Comparison of ENCODE assay signal across 30 cellular contexts in the genomic region with DNA sequence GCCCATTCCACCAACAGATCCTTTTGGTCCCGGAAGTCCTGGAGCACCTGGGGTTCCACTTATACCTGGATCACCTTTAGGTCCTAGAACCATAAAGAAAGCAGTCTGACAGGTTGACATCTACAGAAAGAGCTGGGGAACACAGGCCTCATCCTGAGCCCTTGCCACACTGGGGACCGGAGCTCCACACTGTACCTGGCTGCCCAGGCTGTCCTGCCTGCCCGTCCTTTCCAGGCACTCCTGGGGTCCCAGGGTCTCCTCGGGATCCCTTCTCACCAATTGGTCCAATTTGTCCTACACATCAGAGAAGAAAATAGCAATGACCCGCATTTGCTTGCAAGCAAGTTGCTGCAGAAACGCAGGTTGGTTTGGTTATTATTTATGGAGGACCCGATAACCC.
"Had no signal": no experiment of that assay in that cellular context is flagged by ENCODE, and none has a peak within 500 bp of the region (broad histone marks: within the 10 kb centered on the region; RNA-seq: fewer than 3 reads in every experiment).

No MANE protein-coding gene starts in this region.

- H3K4me1 Mint-ChIP-seq: naive B cell; naive thymus-derived CD8-positive, alpha-beta T cell; nephron progenitor cell; stimulated activated effector memory CD8-positive, alpha-beta T cell treated with anti-CD3 and anti-CD28 coated beads, Interleukin-12 subunit alpha, Interleukin-12 subunit beta, amount 100 ng/mL, for 72 hours; stimulated activated naive CD8-positive, alpha-beta T cell treated with anti-CD3 and anti-CD28 coated beads, Interleukin-15, amount 100 ng/mL, for 72 hours had no signal

- H3K27ac ChIP-seq: neutrophil, ovary, parathyroid adenoma, psoas muscle, right lobe of liver, skin epidermis, suprapubic skin, testis, tibial artery, upper lobe of left lung, uterus had no signal

- H3K4me3 Mint-ChIP-seq: naive thymus-derived CD8-positive, alpha-beta T cell; natural killer cell treated with Interleukin-12 subunit alpha and Interleukin-12 subunit beta and Interleukin-15 and Interleukin-18, amount 100 ng/mL, for 72 hours; nephron progenitor cell; neural crest cell; stimulated activated effector memory CD8-positive, alpha-beta T cell treated with anti-CD3 and anti-CD28 coated beads, Interleukin-12 subunit alpha, Interleukin-12 subunit beta, amount 100 ng/mL, for 72 hours; stimulated activated naive CD8-positive, alpha-beta T cell treated with anti-CD3 and anti-CD28 coated beads, Interleukin-15, amount 100 ng/mL, for 72 hours had no signal

- DNase-seq: naive B cell; naive thymus-derived CD8-positive, alpha-beta T cell; nephron progenitor cell; nucleus accumbens; ovary; posterior cingulate gyrus; psoas muscle; right cardiac atrium; right lobe of liver; stimulated activated CD4-positive, alpha-beta T cell treated with anti-CD3 and anti-CD28 coated beads, Interleukin-15, amount 100 ng/mL, for 24 hours; stimulated activated CD4-positive, alpha-beta T cell treated with anti-CD3 and anti-CD28 coated beads, Interleukin-2, amount 100 ng/mL, for 24 hours; stimulated activated CD4-positive, alpha-beta T cell treated with anti-CD3 and anti-CD28 coated beads, Interleukin-2, amount 100 ng/mL, for 48 hours; stimulated activated CD4-positive, alpha-beta T cell treated with anti-CD3 and anti-CD28 coated beads, Interleukin-4, amount 100 ng/mL, for 24 hours; stimulated activated naive CD4-positive, alpha-beta T cell; stimulated activated naive CD8-positive, alpha-beta T cell treated with anti-CD3 and anti-CD28 coated beads, Interleukin-15, amount 100 ng/mL, for 72 hours; stimulated activated naive CD8-positive, alpha-beta T cell treated with anti-CD3 and anti-CD28 coated beads, Interleukin-15, Interleukin-2, amounts not matched to agents 100 U/mL and 50 U/mL, for 24 hours; substantia nigra; testis; tibial artery; trophoblast cell; upper lobe of left lung; uterus had no signal

- H3K4me3 ChIP-seq: ovary, psoas muscle, right lobe of liver, skin epidermis, suprapubic skin, testis, tibial artery, upper lobe of left lung, uterus had no signal

- H3K36me3 Mint-ChIP-seq: naive B cell; natural killer cell treated with Interleukin-12 subunit alpha and Interleukin-12 subunit beta and Interleukin-15 and Interleukin-18, amount 100 ng/mL, for 72 hours; stimulated activated effector memory CD8-positive, alpha-beta T cell treated with anti-CD3 and anti-CD28 coated beads, Interleukin-12 subunit alpha, Interleukin-12 subunit beta, amount 100 ng/mL, for 72 hours had no signal

- H3K36me3 ChIP-seq: neutrophil, ovary had no signal

- H3K27ac Mint-ChIP-seq: naive B cell; naive thymus-derived CD8-positive, alpha-beta T cell; natural killer cell treated with Interleukin-12 subunit alpha and Interleukin-12 subunit beta and Interleukin-15 and Interleukin-18, amount 100 ng/mL, for 72 hours; nephron progenitor cell; progenitor cell of endocrine pancreas; stimulated activated effector memory CD8-positive, alpha-beta T cell treated with anti-CD3 and anti-CD28 coated beads, Interleukin-12 subunit alpha, Interleukin-12 subunit beta, amount 100 ng/mL, for 72 hours; stimulated activated naive CD8-positive, alpha-beta T cell treated with anti-CD3 and anti-CD28 coated beads, Interleukin-15, amount 100 ng/mL, for 72 hours had no signal

- H3K4me1 ChIP-seq: parathyroid adenoma, psoas muscle, right lobe of liver, suprapubic skin, testis, tibial artery, upper lobe of left lung, uterus had no signal

- H3K9me3 ChIP-seq: neutrophil, psoas muscle, right lobe of liver, suprapubic skin, testis, tibial artery had no signal

- H3K9me3 Mint-ChIP-seq: natural killer cell treated with Interleukin-12 subunit alpha and Interleukin-12 subunit beta and Interleukin-15 and Interleukin-18, amount 100 ng/mL, for 72 hours had no signal

- ATAC-seq: naive thymus-derived CD8-positive, alpha-beta T cell; natural killer cell treated with Interleukin-12 subunit alpha and Interleukin-12 subunit beta and Interleukin-15 and Interleukin-18, amount 100 ng/mL, for 72 hours; psoas muscle; right cardiac atrium; right lobe of liver; stimulated activated effector memory CD8-positive, alpha-beta T cell treated with anti-CD3 and anti-CD28 coated beads, Interleukin-12 subunit alpha, Interleukin-12 subunit beta, amount 100 ng/mL, for 72 hours; stimulated activated naive CD8-positive, alpha-beta T cell treated with anti-CD3 and anti-CD28 coated beads, Interleukin-15, amount 100 ng/mL, for 72 hours; stimulated activated naive CD8-positive, alpha-beta T cell treated with anti-CD3 and anti-CD28 coated beads, Interleukin-15, Interleukin-2, amounts not matched to agents 100 U/mL and 50 U/mL, for 24 hours had no signal

- H3K27me3 Mint-ChIP-seq: natural killer cell treated with Interleukin-12 subunit alpha and Interleukin-12 subunit beta and Interleukin-15 and Interleukin-18, amount 100 ng/mL, for 72 hours; progenitor cell of endocrine pancreas had no signal

- H3K27me3 ChIP-seq: neutrophil, ovary, right lobe of liver, suprapubic skin, testis, tibial artery, upper lobe of left lung, uterus had no signal
